8 cellular contexts compared by ENCODE assay signal in the genomic region with DNA sequence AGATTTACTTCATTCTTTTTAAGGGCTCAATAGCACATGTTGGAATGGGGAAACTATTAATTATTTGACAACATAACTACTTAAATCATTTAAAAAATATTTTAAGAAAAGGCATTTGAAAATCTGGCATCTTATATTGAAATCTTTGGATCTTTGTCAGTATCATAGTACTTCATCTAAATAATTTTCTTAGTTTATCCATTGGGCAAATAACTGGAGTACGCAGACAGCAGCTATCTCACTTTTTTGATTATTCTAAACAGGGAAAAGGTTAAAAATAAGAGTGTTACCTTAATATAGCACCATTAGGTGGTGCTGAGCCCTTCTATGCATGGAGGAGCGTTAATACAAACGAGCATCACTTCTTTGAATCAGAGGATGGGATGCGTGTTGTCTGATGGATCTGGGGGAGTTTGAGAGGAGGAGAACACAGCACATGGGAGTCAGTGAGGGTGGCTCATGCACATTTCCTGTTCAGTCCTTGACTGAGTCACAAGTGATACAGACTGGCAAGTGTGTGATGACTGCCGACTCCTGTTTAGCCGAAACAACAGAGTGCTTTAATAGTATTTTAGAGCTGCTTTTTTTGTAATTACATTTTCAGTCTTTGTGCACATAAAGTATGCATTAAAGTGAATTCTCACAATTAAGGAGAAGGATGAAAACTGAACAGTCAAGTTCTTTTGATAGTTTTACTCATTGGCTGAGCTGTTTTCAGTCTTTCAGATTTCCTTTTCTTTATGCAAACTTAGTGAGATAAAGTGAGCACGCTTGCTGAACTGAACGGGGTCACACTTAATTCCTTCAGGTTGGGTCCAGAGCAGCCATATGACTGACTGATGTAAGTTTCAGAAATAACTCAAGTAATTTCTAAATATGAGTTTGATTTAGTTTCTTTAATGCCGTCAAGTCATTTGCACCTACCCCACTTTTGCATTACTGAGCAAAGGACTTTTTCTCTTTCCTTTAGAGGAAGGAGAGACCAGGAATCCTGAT.
DNase-seq lines count a peak whose midpoint lies in the region; ATAC-seq lines count a peak whose summit lies in the region.

No MANE protein-coding gene starts in this region.

- H3K18ac ChIP-seq in mesendoderm (ENCODE audit: low read length) = no peak overlapping the region

- no peak overlapping the region for H3K9ac ChIP-seq in mesendoderm (ENCODE audit: low read length)

- DNase-seq in T-helper 2 cell treated with Interferon-gamma antibody and Interleukin-4, amounts not matched to agents 5 μg/mL and 100 μg/mL, for 36 hours (ENCODE audit: low spot score) = peak; percentile 67
- peak; percentile 68 for DNase-seq in astrocyte of the hippocampus (ENCODE audit: low read depth, low spot score)
- peak; percentile 46 for DNase-seq in mesendoderm
- DNase-seq in stimulated activated naive CD8-positive, alpha-beta T cell treated with anti-CD3 and anti-CD28 coated beads, Interleukin-15, amount 100 ng/mL, for 72 hours = peak; percentile 28 to 56
- no peak for DNase-seq in posterior vena cava (ENCODE audit: low spot score)
- no peak for DNase-seq in NCI-H2081 (lab: John Stamatoyannopoulos, UW)

- H3K79me1 ChIP-seq in mesendoderm (ENCODE audit: low read length) = peaks cover 3% of the 10 kb centered on the region

- H3K4me1 Mint-ChIP-seq in T-helper 2 cell treated with Interferon-gamma antibody and Interleukin-4, amounts not matched to agents 5 μg/mL and 100 μg/mL, for 36 hours (ENCODE audit: low read depth) = peaks cover 28% of the 10 kb centered on the region
- H3K4me1 Mint-ChIP-seq in stimulated activated naive CD8-positive, alpha-beta T cell treated with anti-CD3 and anti-CD28 coated beads, Interleukin-15, amount 100 ng/mL, for 72 hours = peaks cover 39% of the 10 kb centered on the region

- H3K36me3 Mint-ChIP-seq in T-helper 2 cell treated with Interferon-gamma antibody and Interleukin-4, amounts not matched to agents 5 μg/mL and 100 μg/mL, for 36 hours (ENCODE audit: low read depth) = peaks cover 7% of the 10 kb centered on the region

- H4K5ac ChIP-seq in mesendoderm (ENCODE audit: low read length) = no peak overlapping the region

- no peaks in the 10 kb centered on the region for H3K4me1 ChIP-seq in mesendoderm (ENCODE audit: control insufficient read depth, low read depth, low read length)

- H3K4ac ChIP-seq in mesendoderm (ENCODE audit: low read depth, low read length) = no peak overlapping the region

- no peaks in the 10 kb centered on the region for H3K27me3 ChIP-seq in mesendoderm (ENCODE audit: insufficient read depth, low read length, poor library complexity)

- no peak overlapping the region for H3K56ac ChIP-seq in mesendoderm (ENCODE audit: low read length)

- no peak overlapping the region for H3K4me3 ChIP-seq in mesendoderm (ENCODE audit: low read length)

- no peaks in the 10 kb centered on the region for H3K27me3 Mint-ChIP-seq in T-helper 2 cell treated with Interferon-gamma antibody and Interleukin-4, amounts not matched to agents 5 μg/mL and 100 μg/mL, for 36 hours (ENCODE audit: low read depth)
- no peaks in the 10 kb centered on the region for H3K27me3 Mint-ChIP-seq in stimulated activated naive CD8-positive, alpha-beta T cell treated with anti-CD3 and anti-CD28 coated beads, Interleukin-15, amount 100 ng/mL, for 72 hours

- peak; percentile 88 for ATAC-seq in GM18909 (IDR thresholded peaks at IDR 0.05; ENCODE audit: poor library complexity, unreplicated experiment)
- ATAC-seq in HG03135 (IDR thresholded peaks at IDR 0.05; ENCODE audit: unreplicated experiment) = peak; percentile 77
- peak; percentile 100 for ATAC-seq in stimulated activated naive CD8-positive, alpha-beta T cell treated with anti-CD3 and anti-CD28 coated beads, Interleukin-15, amount 100 ng/mL, for 72 hours

- H3K4me3 Mint-ChIP-seq in T-helper 2 cell treated with Interferon-gamma antibody and Interleukin-4, amounts not matched to agents 5 μg/mL and 100 μg/mL, for 36 hours = peak overlapping the region; percentile 37
- peak overlapping the region; percentile 39 to 47 for H3K4me3 Mint-ChIP-seq in stimulated activated naive CD8-positive, alpha-beta T cell treated with anti-CD3 and anti-CD28 coated beads, Interleukin-15, amount 100 ng/mL, for 72 hours

- no CpG with 5 or more reads among the region's 9 CpGs for WGBS in mesendoderm (ENCODE audit: extremely low coverage, insufficient coverage, low lambda C conversion rate)

- H2BK120ac ChIP-seq in mesendoderm (ENCODE audit: low read depth, low read length) = no peak overlapping the region

- H2BK15ac ChIP-seq in mesendoderm (replicated peaks; ENCODE audit: low read depth) = no peak overlapping the region

- H3K36me3 ChIP-seq in mesendoderm (ENCODE audit: control insufficient read depth, insufficient read depth, low read length) = no peaks in the 10 kb centered on the region

- no peak overlapping the region for H2BK5ac ChIP-seq in mesendoderm (ENCODE audit: low read length)

- H2AK5ac ChIP-seq in mesendoderm (ENCODE audit: low read length) = no peak overlapping the region

- no peak overlapping the region for H3K4me2 ChIP-seq in mesendoderm (ENCODE audit: low read length)

- H3K23ac ChIP-seq in mesendoderm (ENCODE audit: low read length) = no peak overlapping the region

- H3K9me3 Mint-ChIP-seq in T-helper 2 cell treated with Interferon-gamma antibody and Interleukin-4, amounts not matched to agents 5 μg/mL and 100 μg/mL, for 36 hours = no peaks in the 10 kb centered on the region
- no peaks in the 10 kb centered on the region for H3K9me3 Mint-ChIP-seq in stimulated activated naive CD8-positive, alpha-beta T cell treated with anti-CD3 and anti-CD28 coated beads, Interleukin-15, amount 100 ng/mL, for 72 hours

- H3K79me2 ChIP-seq in mesendoderm (ENCODE audit: control insufficient read depth, insufficient read depth, low read length) = peaks cover 6% of the 10 kb centered on the region

- intact Hi-C loops in posterior vena cava (cut with DNase I) = no loop called here

- peak overlapping the region; percentile 46 for H3K27ac Mint-ChIP-seq in T-helper 2 cell treated with Interferon-gamma antibody and Interleukin-4, amounts not matched to agents 5 μg/mL and 100 μg/mL, for 36 hours
- H3K27ac Mint-ChIP-seq in stimulated activated naive CD8-positive, alpha-beta T cell treated with anti-CD3 and anti-CD28 coated beads, Interleukin-15, amount 100 ng/mL, for 72 hours = peak overlapping the region; percentile 2 to 94

- no peak overlapping the region for H3K27ac ChIP-seq in mesendoderm (ENCODE audit: low read depth, low read length)

- H4K8ac ChIP-seq in mesendoderm (ENCODE audit: low read depth, low read length) = no peak overlapping the region

Comparison
In these comparisons a context has a peak if more than half of its experiments do, and no peak if none do; other contexts are left out.
1. DNase-seq: peak in T-helper 2 cell treated with Interferon-gamma antibody and Interleukin-4, amounts not matched to agents 5 μg/mL and 100 μg/mL, for 36 hours (single experiment), astrocyte of the hippocampus (single experiment), mesendoderm (single experiment) and stimulated activated naive CD8-positive, alpha-beta T cell treated with anti-CD3 and anti-CD28 coated beads, Interleukin-15, amount 100 ng/mL, for 72 hours (2 of 2); none in posterior vena cava (single experiment) and NCI-H2081 (0 of 2).
2. Peak in every context shown above with its lines, with median percentiles within 50 percentile points of each other: ATAC-seq.